ENCODE assay signal across 9 cellular contexts in the genomic region with DNA sequence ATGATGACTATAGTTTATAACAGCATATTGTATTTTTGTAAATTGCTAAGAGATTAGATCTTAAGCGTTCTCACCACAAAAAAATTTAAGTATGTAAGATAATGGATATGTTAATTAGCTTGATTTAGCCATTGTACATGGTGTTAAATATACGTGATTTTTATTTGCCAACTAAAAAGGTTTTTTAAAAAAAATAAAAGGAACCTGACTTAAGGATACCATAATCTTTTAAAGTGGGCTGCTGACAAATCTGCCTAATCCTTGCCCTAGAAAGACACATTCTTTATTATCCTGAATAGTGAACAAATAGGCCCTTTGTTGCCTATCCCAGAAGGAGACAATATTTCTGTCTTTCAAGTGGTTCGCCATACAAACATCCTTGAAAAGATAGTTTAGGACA.
"Had no signal": no experiment of that assay in that cellular context is flagged by ENCODE, and none has a peak within 500 bp of the region (broad histone marks: within the 10 kb centered on the region; RNA-seq: fewer than 3 reads in every experiment).

No MANE protein-coding gene starts in this region.

- H3K27me3 Mint-ChIP-seq: IgD-negative memory B cell had no signal

- DNase-seq: IMR-90, KBM-7, KG1 had no signal

- H3K4me3 Mint-ChIP-seq: IgD-negative memory B cell had no signal

- H3K4me1 Mint-ChIP-seq: IgD-negative memory B cell had no signal

- ATAC-seq: HepG2, K562 had no signal

- H3K36me3 Mint-ChIP-seq: IgD-negative memory B cell had no signal

- FAIRE-seq: HepG2, HTR-8/SVneo, K562 had no signal

- H3K9ac ChIP-seq: KMS-11 had no signal

- H3K4me3 ChIP-seq: K562 had no signal

- H3K4me2 ChIP-seq: KMS-11 had no signal

- H3K27ac Mint-ChIP-seq: IgD-negative memory B cell had no signal

- H3K27ac ChIP-seq: HL-60, KMS-11 had no signal
